8 cellular contexts compared by ENCODE assay signal in genomic region chr14:38721822-38722431, GRCh38.
DNase-seq lines count a peak whose midpoint lies in the region; ATAC-seq, FAIRE-seq and TF ChIP-seq lines count a peak whose summit lies in the region.

No MANE protein-coding gene starts in this region.

- no peak for TF ChIP-seq POLR2A in GM12891 (IDR thresholded peaks at IDR 0.05; ENCODE audit: low read depth, low read length)

- no peak overlapping the region for H3K27ac Mint-ChIP-seq in activated CD4-positive, alpha-beta memory T cell treated with anti-CD3 and anti-CD28 coated beads, Interleukin-2, amount 10 ng/mL, durations not matched to agents 7 days and 5 days

- H3K9me3 Mint-ChIP-seq in activated CD4-positive, alpha-beta memory T cell treated with anti-CD3 and anti-CD28 coated beads, Interleukin-2, amount 10 ng/mL, durations not matched to agents 7 days and 5 days: no peaks in the 10 kb centered on the region

- no peaks in the 10 kb centered on the region for H3K27me3 Mint-ChIP-seq in activated CD4-positive, alpha-beta memory T cell treated with anti-CD3 and anti-CD28 coated beads, Interleukin-2, amount 10 ng/mL, durations not matched to agents 7 days and 5 days

- DNase-seq in AML-193 (lab: John Stamatoyannopoulos, UW) (peak; percentile 51 to 67), GM12891 (ENCODE audit: insufficient read length, low spot score) (peak; percentile 14), NAMALWA (ENCODE audit: low spot score) (peak; percentile 53), glomerular endothelial cell (ENCODE audit: extremely low read depth, low read depth, low spot score) (peak; percentile 62), pons (ENCODE audit: low spot score) (peak; percentile 94), NCI-H1436 treated with DMSO at 0.1 percent for 48 hours (lab: John Stamatoyannopoulos, UW) (no peak)
- DNase-seq in activated CD4-positive, alpha-beta memory T cell treated with anti-CD3 and anti-CD28 coated beads, Interleukin-2, amount 10 ng/mL, durations not matched to agents 7 days and 5 days: peak; percentile 35

- CTCF ChIA-PET in activated CD4-positive, alpha-beta memory T cell treated with anti-CD3 and anti-CD28 coated beads, Interleukin-2, amount 10 ng/mL, durations not matched to agents 7 days and 5 days (lab: Charles Lee): interaction anchor here (0.6 to 1.3 kb wide), 4 partner anchors 8 to 294 kb away, joined by 3 to 8 read pairs (median 4); no protein-coding TSS in a partner anchor

- H3K36me3 Mint-ChIP-seq in activated CD4-positive, alpha-beta memory T cell treated with anti-CD3 and anti-CD28 coated beads, Interleukin-2, amount 10 ng/mL, durations not matched to agents 7 days and 5 days (ENCODE audit: low read depth): no peaks in the 10 kb centered on the region

- peak; percentile 74 for FAIRE-seq in GM12891 (lab: Jason Lieb, UNC)

- POLR2A ChIA-PET in activated CD4-positive, alpha-beta memory T cell treated with anti-CD3 and anti-CD28 coated beads, Interleukin-2, amount 10 ng/mL, durations not matched to agents 7 days and 5 days (lab: Charles Lee): no interaction called here

- no peak overlapping the region for H3K4me3 Mint-ChIP-seq in activated CD4-positive, alpha-beta memory T cell treated with anti-CD3 and anti-CD28 coated beads, Interleukin-2, amount 10 ng/mL, durations not matched to agents 7 days and 5 days

- no peaks in the 10 kb centered on the region for H3K4me1 Mint-ChIP-seq in activated CD4-positive, alpha-beta memory T cell treated with anti-CD3 and anti-CD28 coated beads, Interleukin-2, amount 10 ng/mL, durations not matched to agents 7 days and 5 days

- ATAC-seq in HG02678 (IDR thresholded peaks at IDR 0.05; ENCODE audit: unreplicated experiment): peak; percentile 85

TF ChIP-seq in GM12891, 5 proteins besides CTCF, POLR2A, EP300 and RAD21:
- TF ChIP-seq POU2F2 (IDR thresholded peaks at IDR 0.05; ENCODE audit: low read depth, low read length) (no peak), SPI1 (IDR thresholded peaks at IDR 0.05; ENCODE audit: low read depth, low read length) (0 out of 2 replicates have a peak, but pooled peaks have one; percentile 18)
